Comparison of ENCODE assay signal across 19 cellular contexts in the genomic region with DNA sequence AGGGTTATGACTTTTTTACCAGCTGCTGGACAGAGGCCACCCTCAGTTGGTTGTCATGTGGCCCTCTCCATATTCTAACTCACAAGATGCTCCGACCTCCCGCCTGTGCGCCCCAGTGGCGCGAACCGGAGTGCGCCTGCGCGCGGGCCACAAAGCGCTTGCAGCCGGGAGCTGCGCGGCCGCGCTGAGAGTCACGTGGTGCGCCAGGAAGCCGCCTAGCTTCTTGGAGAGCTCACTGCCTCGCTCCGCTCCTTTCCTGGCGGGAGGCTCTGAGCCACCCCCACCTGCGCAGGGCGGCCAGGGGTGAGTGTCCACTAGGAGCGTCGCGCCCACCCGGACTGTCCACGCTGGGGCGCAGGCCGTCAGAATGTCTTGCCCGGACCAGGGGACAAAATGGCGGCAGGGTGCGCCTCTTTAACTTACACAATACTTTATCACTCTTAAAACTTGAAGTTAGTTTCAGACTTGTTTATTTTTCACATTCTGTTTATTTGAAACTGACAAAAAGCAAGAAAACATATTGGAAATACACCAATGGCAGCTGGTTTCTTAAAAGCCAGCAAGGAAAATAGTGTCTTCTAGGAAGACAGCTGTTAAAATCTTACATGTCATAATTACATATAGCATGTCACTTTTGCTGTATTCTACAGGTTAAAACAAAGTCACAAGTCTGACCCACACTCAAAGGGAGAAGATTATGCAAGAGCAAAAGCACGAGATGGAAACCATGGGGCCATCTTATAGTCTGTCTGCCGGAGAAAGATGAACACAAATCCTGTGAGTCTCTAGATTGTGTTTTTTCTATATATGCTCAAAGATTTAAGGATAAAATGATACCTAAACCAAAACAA.
"Had no signal": no experiment of that assay in that cellular context is flagged by ENCODE, and none has a peak within 500 bp of the region (broad histone marks: within the 10 kb centered on the region; RNA-seq: fewer than 3 reads in every experiment).

No MANE protein-coding gene starts in this region.

- H3K9me3 ChIP-seq: lower lobe of right lung, psoas muscle had no signal

- H3K27me3 Mint-ChIP-seq: effector memory CD8-positive, alpha-beta T cell; stimulated activated naive B cell treated with anti-CD40 and anti-IgM and Interleukin-4, amounts not matched to agents 10 μg/mL and 1 μg/mL and 100 μg/mL, for 72 hours had no signal

- H3K4me1 ChIP-seq: ascending aorta, gastroesophageal sphincter, lower lobe of right lung, psoas muscle, tibial artery had no signal

- H3K4me1 Mint-ChIP-seq: activated naive CD8-positive, alpha-beta T cell treated with anti-CD3 and anti-CD28 coated beads, Interleukin-2, amount 50 U/mL, for 24 hours; mesothelial cell of epicardium; neural crest cell; stimulated activated naive B cell treated with anti-CD40 and anti-IgM and Interleukin-4, amounts not matched to agents 10 μg/mL and 1 μg/mL and 100 μg/mL, for 72 hours had no signal

- DNase-seq: activated CD4-positive, alpha-beta T cell treated with anti-CD3 and anti-CD28 coated beads, Interleukin-2, amount 50 U/mL, for 1 hour; activated CD8-positive, alpha-beta memory T cell treated with anti-CD3 and anti-CD28 coated beads for 24 hours; activated naive CD4-positive, alpha-beta T cell treated with anti-CD3 and anti-CD28 coated beads for 36 hours; activated naive CD8-positive, alpha-beta T cell treated with anti-CD3 and anti-CD28 coated beads, Interleukin-2, amount 50 U/mL, for 24 hours; dermis blood vessel endothelial cell; effector memory CD8-positive, alpha-beta T cell; left cardiac atrium; lower lobe of right lung; psoas muscle; stimulated activated naive B cell treated with anti-CD40 and anti-IgM and Interleukin-4, amounts not matched to agents 10 μg/mL and 1 μg/mL and 100 μg/mL, for 72 hours; T-helper 9 cell; tibial artery had no signal

- H3K36me3 Mint-ChIP-seq: mesothelial cell of epicardium had no signal

- H3K27me3 ChIP-seq: ascending aorta, gastroesophageal sphincter, tibial artery had no signal

- H3K4me3 ChIP-seq: ascending aorta, gastroesophageal sphincter, lower lobe of right lung, psoas muscle, tibial artery had no signal

- ATAC-seq: activated naive CD8-positive, alpha-beta T cell treated with anti-CD3 and anti-CD28 coated beads, Interleukin-2, amount 50 U/mL, for 24 hours; effector memory CD8-positive, alpha-beta T cell; gastroesophageal sphincter; psoas muscle; stimulated activated naive B cell treated with anti-CD40 and anti-IgM and Interleukin-4, amounts not matched to agents 10 μg/mL and 1 μg/mL and 100 μg/mL, for 72 hours had no signal

- FAIRE-seq: bronchial epithelial cell had no signal

- H3K4me3 Mint-ChIP-seq: activated naive CD4-positive, alpha-beta T cell treated with anti-CD3 and anti-CD28 coated beads for 36 hours; activated naive CD8-positive, alpha-beta T cell treated with anti-CD3 and anti-CD28 coated beads, Interleukin-2, amount 50 U/mL, for 24 hours; effector memory CD8-positive, alpha-beta T cell; mesothelial cell of epicardium; neural crest cell had no signal

- H3K27ac Mint-ChIP-seq: activated naive CD4-positive, alpha-beta T cell treated with anti-CD3 and anti-CD28 coated beads for 36 hours; activated naive CD8-positive, alpha-beta T cell treated with anti-CD3 and anti-CD28 coated beads, Interleukin-2, amount 50 U/mL, for 24 hours; activated T-helper 2 cell treated with anti-CD3 and anti-CD28 coated beads, Interferon-gamma antibody, Interleukin-2, Interleukin-4, amounts not matched to agents 10 μg/mL and 5 μg/mL and 100 μg/mL, durations not matched to agents 14 hours and 24 hours and 36 hours; effector memory CD8-positive, alpha-beta T cell; mesothelial cell of epicardium; stimulated activated naive B cell treated with anti-CD40 and anti-IgM and Interleukin-4, amounts not matched to agents 10 μg/mL and 1 μg/mL and 100 μg/mL, for 72 hours had no signal

- H3K36me3 ChIP-seq: ascending aorta, gastroesophageal sphincter, lower lobe of right lung, tibial artery had no signal

- H3K27ac ChIP-seq: ascending aorta, epithelial cell of prostate, gastroesophageal sphincter, lower lobe of right lung, psoas muscle, tibial artery had no signal
